In the genomic region with DNA sequence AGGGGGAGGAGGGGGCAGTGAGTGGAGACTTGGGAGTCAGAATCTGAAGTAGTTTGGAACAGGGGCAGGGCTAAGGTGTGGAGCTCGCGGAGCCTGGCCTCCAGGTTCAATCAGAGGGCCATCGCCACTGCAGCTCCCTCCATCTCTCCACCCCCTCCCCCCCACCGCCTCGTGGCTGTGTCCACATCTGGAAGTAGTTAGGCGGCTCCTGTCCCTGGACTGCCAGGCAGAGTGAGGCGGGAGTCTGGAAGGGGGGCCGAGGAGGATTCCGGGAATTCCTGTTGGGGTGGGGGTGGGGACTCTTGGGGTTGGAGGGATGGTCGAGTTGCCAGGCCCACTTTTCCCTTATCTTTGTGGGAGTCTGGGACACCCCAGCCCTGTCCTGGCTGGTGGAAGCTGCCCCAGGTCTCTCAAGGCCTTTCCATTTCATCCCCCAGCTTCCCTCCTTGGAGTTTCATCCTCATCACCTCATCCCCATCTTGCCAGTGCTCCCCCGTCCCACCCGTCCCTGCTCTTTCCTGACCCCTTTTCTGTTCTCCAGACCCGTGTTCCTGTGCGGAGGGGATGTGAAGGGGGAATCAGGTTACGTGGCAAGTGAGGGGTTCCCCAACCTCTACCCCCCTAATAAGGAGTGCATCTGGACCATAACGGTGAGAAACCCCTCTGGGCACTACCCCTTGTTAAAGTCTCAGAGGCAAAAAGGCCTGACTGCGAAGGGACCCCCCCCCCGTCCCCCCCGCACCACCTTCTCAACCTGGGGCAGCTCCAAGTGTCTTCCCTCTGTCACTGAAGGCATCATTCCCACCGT, we compare ENCODE assay signal across 1 cellular context.
TF ChIP-seq lines count a peak whose summit lies in the region.

No MANE protein-coding gene starts in this region.

TF ChIP-seq in K562, 482 proteins besides CTCF, POLR2A, EP300 and RAD21 (continued from another document):
- TF ChIP-seq, protein P1, sequence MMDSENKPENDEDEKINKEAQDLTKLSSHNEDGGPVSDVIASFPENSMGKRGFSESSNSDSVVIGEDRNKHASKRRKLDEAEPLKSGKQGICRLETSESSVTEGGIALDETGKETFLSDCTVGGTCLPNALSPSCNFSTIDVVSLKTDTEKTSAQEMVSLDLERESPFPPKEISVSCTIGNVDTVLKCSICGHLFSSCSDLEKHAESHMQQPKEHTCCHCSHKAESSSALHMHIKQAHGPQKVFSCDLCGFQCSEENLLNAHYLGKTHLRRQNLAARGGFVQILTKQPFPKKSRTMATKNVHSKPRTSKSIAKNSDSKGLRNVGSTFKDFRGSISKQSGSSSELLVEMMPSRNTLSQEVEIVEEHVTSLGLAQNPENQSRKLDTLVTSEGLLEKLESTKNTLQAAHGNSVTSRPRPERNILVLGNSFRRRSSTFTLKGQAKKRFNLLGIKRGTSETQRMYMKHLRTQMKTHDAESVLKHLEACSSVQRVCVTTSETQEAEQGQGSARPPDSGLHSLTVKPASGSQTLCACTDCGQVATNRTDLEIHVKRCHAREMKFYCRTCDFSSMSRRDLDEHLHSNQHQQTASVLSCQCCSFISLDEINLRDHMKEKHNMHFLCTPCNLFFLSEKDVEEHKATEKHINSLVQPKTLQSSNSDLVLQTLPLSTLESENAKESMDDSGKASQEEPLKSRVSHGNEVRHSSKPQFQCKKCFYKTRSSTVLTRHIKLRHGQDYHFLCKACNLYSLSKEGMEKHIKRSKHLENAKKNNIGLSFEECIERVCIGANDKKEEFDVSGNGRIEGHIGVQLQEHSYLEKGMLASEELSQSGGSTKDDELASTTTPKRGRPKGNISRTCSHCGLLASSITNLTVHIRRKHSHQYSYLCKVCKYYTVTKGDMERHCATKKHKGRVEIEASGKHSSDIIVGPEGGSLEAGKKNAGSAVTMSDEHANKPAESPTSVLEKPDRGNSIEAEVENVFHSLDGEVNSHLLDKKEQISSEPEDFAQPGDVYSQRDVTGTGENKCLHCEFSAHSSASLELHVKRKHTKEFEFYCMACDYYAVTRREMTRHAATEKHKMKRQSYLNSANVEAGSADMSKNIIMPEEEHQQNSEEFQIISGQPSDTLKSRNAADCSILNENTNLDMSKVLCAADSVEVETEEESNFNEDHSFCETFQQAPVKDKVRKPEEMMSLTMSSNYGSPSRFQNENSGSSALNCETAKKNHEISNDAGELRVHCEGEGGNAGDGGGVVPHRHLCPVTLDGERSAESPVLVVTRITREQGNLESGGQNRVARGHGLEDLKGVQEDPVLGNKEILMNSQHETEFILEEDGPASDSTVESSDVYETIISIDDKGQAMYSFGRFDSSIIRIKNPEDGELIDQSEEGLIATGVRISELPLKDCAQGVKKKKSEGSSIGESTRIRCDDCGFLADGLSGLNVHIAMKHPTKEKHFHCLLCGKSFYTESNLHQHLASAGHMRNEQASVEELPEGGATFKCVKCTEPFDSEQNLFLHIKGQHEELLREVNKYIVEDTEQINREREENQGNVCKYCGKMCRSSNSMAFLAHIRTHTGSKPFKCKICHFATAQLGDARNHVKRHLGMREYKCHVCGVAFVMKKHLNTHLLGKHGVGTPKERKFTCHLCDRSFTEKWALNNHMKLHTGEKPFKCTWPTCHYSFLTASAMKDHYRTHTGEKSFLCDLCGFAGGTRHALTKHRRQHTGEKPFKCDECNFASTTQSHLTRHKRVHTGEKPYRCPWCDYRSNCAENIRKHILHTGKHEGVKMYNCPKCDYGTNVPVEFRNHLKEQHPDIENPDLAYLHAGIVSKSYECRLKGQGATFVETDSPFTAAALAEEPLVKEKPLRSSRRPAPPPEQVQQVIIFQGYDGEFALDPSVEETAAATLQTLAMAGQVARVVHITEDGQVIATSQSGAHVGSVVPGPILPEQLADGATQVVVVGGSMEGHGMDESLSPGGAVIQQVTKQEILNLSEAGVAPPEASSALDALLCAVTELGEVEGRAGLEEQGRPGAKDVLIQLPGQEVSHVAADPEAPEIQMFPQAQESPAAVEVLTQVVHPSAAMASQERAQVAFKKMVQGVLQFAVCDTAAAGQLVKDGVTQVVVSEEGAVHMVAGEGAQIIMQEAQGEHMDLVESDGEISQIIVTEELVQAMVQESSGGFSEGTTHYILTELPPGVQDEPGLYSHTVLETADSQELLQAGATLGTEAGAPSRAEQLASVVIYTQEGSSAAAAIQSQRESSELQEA (IDR thresholded peaks at IDR 0.05; ENCODE audit: low read depth) = no peak
- TF ChIP-seq, protein P2, sequence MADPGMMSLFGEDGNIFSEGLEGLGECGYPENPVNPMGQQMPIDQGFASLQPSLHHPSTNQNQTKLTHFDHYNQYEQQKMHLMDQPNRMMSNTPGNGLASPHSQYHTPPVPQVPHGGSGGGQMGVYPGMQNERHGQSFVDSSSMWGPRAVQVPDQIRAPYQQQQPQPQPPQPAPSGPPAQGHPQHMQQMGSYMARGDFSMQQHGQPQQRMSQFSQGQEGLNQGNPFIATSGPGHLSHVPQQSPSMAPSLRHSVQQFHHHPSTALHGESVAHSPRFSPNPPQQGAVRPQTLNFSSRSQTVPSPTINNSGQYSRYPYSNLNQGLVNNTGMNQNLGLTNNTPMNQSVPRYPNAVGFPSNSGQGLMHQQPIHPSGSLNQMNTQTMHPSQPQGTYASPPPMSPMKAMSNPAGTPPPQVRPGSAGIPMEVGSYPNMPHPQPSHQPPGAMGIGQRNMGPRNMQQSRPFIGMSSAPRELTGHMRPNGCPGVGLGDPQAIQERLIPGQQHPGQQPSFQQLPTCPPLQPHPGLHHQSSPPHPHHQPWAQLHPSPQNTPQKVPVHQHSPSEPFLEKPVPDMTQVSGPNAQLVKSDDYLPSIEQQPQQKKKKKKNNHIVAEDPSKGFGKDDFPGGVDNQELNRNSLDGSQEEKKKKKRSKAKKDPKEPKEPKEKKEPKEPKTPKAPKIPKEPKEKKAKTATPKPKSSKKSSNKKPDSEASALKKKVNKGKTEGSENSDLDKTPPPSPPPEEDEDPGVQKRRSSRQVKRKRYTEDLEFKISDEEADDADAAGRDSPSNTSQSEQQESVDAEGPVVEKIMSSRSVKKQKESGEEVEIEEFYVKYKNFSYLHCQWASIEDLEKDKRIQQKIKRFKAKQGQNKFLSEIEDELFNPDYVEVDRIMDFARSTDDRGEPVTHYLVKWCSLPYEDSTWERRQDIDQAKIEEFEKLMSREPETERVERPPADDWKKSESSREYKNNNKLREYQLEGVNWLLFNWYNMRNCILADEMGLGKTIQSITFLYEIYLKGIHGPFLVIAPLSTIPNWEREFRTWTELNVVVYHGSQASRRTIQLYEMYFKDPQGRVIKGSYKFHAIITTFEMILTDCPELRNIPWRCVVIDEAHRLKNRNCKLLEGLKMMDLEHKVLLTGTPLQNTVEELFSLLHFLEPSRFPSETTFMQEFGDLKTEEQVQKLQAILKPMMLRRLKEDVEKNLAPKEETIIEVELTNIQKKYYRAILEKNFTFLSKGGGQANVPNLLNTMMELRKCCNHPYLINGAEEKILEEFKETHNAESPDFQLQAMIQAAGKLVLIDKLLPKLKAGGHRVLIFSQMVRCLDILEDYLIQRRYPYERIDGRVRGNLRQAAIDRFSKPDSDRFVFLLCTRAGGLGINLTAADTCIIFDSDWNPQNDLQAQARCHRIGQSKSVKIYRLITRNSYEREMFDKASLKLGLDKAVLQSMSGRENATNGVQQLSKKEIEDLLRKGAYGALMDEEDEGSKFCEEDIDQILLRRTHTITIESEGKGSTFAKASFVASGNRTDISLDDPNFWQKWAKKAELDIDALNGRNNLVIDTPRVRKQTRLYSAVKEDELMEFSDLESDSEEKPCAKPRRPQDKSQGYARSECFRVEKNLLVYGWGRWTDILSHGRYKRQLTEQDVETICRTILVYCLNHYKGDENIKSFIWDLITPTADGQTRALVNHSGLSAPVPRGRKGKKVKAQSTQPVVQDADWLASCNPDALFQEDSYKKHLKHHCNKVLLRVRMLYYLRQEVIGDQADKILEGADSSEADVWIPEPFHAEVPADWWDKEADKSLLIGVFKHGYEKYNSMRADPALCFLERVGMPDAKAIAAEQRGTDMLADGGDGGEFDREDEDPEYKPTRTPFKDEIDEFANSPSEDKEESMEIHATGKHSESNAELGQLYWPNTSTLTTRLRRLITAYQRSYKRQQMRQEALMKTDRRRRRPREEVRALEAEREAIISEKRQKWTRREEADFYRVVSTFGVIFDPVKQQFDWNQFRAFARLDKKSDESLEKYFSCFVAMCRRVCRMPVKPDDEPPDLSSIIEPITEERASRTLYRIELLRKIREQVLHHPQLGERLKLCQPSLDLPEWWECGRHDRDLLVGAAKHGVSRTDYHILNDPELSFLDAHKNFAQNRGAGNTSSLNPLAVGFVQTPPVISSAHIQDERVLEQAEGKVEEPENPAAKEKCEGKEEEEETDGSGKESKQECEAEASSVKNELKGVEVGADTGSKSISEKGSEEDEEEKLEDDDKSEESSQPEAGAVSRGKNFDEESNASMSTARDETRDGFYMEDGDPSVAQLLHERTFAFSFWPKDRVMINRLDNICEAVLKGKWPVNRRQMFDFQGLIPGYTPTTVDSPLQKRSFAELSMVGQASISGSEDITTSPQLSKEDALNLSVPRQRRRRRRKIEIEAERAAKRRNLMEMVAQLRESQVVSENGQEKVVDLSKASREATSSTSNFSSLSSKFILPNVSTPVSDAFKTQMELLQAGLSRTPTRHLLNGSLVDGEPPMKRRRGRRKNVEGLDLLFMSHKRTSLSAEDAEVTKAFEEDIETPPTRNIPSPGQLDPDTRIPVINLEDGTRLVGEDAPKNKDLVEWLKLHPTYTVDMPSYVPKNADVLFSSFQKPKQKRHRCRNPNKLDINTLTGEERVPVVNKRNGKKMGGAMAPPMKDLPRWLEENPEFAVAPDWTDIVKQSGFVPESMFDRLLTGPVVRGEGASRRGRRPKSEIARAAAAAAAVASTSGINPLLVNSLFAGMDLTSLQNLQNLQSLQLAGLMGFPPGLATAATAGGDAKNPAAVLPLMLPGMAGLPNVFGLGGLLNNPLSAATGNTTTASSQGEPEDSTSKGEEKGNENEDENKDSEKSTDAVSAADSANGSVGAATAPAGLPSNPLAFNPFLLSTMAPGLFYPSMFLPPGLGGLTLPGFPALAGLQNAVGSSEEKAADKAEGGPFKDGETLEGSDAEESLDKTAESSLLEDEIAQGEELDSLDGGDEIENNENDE (IDR thresholded peaks at IDR 0.05; ENCODE audit: low read depth, low read length) = no peak
